ENCODE assay signal across 9 cellular contexts in the genomic region with DNA sequence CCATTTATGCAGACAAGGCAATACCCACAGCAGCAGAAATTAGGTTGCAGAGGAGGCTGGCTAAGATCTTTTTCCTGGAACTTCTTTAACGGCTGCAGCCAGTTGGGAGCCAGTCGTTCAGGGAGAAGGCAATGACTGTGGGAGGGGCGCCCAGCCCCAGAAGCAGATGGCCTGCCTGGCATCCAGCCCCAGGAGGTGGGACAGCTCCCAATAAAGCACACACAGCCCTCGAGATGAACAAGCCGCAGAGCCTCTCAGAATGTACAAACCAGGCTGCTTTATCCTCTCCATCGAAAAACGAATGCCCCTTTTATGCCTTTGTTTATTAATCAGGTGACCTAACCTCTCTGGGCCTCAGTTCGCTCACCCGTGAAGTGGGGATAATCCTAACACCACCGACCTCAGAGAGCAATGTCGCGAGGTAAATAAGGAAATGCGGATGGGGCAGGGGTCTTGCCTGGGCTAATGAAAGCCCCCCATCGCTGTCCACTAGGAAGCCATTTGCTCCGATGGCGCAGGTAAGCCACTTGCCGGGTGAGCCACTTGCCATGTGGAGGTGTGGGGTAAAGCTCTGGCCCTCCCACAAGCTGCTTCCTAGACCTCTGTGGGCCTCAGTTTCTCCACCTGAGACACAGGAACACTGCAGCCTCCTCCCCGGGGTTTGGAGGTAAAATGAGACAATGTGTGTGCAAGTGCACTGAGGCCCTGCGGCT. TPM values are rescaled to one million over a fixed set of nuclear protein-coding genes. Genes with fewer than 3 reads are reported as not detected.
A peak's percentile ranks its signal among the peaks of the same experiment; 100 is the strongest.
DNase-seq lines count a peak whose midpoint lies in the region; ATAC-seq, FAIRE-seq and TF ChIP-seq lines count a peak whose summit lies in the region.
"Had no signal": no experiment of that assay in that cellular context is flagged by ENCODE, and none has a peak within 500 bp of the region (broad histone marks: within the 10 kb centered on the region; RNA-seq: fewer than 3 reads in every experiment).

No MANE protein-coding gene starts in this region.

- peaks cover 39% of the 10 kb centered on the region for H3K4me1 ChIP-seq in GM23248 (ENCODE audit: insufficient read depth)
- H3K4me1 ChIP-seq in right atrium auricular region = peaks cover 0 to 68% of the 10 kb centered on the region in 2 donors
- H3K4me1 ChIP-seq in small intestine (ENCODE audit: control insufficient read depth in 2 of 2, insufficient read depth in 1 of 2, low read depth in 1 of 2, low read length in 1 of 2) = peaks cover 7 to 8% of the 10 kb centered on the region in 2 donors
- peaks cover 11% of the 10 kb centered on the region for H3K4me1 ChIP-seq in PC-3 (ENCODE audit: insufficient read depth, low read length)

- H3K27me3 ChIP-seq in GM23248 (replicated peaks; ENCODE audit: insufficient read depth) (no peaks in the 10 kb centered on the region), right atrium auricular region (no peaks in the 10 kb centered on the region), small intestine (ENCODE audit: control insufficient read depth in 2 of 2, insufficient read depth in 2 of 2, low read length in 2 of 2) (no peaks in the 10 kb centered on the region), PC-3 (ENCODE audit: low read length) (no peaks in the 10 kb centered on the region)

- no peaks in the 10 kb centered on the region for H3K9me3 ChIP-seq in GM23248 (ENCODE audit: low read depth)
- H3K9me3 ChIP-seq in right atrium auricular region = no peaks in the 10 kb centered on the region
- no peaks in the 10 kb centered on the region for H3K9me3 ChIP-seq in small intestine (ENCODE audit: control insufficient read depth, low read depth)
- no peaks in the 10 kb centered on the region for H3K9me3 ChIP-seq in PC-3 (ENCODE audit: low read length)

- peaks cover 67% of the 10 kb centered on the region for H3K79me2 ChIP-seq in GM23248 (ENCODE audit: insufficient read depth)
- H3K79me2 ChIP-seq in PC-3 (ENCODE audit: low read length) = peaks cover 15% of the 10 kb centered on the region; the same call in 1 of the 2 replicates

- peaks cover 18% of the 10 kb centered on the region for H3F3A ChIP-seq in GM23248 (ENCODE audit: insufficient read depth)
- H3F3A ChIP-seq in PC-3 (ENCODE audit: low read length, unreplicated experiment) = no peaks in the 10 kb centered on the region

- H2AFZ ChIP-seq in GM23248 = no peak overlapping the region
- no peak overlapping the region for H2AFZ ChIP-seq in PC-3 (ENCODE audit: low read length)

- in situ Hi-C loops in GM23248 (cut with MboI) = no loop called here

- H3K27ac ChIP-seq in GM23248 (no peak overlapping the region), right atrium auricular region (peak overlapping the region; percentile 72), small intestine (ENCODE audit: low read depth in 1 of 2, low read length in 1 of 2) (peak overlapping the region in 1 of 2 donors; percentile 74), PC-3 (ENCODE audit: low read length) (no peak overlapping the region)
- H3K27ac ChIP-seq: epithelial cell of prostate had no signal

- no TSS peak for BruUV-seq in PC-3 (replicated peaks; lab: Mats Ljungman, UMichigan)

- DNase-seq in GM23248 (peak; percentile 48), SHP77 treated with DMSO at 0.1 percent for 48 hours (lab: John Stamatoyannopoulos, UW) (peak; percentile 63), right atrium auricular region (ENCODE audit: low spot score) (peak; percentile 78), small intestine (peak; percentile 67), PC-3 (no peak), iPS-NIHi7 (ENCODE audit: extremely low spot score) (no peak), NCI-H748 treated with DMSO at 0.1 percent for 48 hours (lab: John Stamatoyannopoulos, UW) (no peak)

- intact Hi-C loops in PC-3 (cut with micrococcal nuclease) = no loop called here

- H4K20me1 ChIP-seq in GM23248 (ENCODE audit: insufficient read depth) = no peaks in the 10 kb centered on the region
- H4K20me1 ChIP-seq in PC-3 (ENCODE audit: low read length) = no peaks in the 10 kb centered on the region

- H3K4me3 ChIP-seq in GM23248 = no peak overlapping the region
- H3K4me3 ChIP-seq in right atrium auricular region = no peak overlapping the region
- H3K4me3 ChIP-seq in small intestine (ENCODE audit: low read depth in 1 of 2, low read length in 2 of 2) = no peak overlapping the region
- no peak overlapping the region for H3K4me3 ChIP-seq in PC-3 (ENCODE audit: low read length)

- POLR2A ChIA-PET in PC-3 (lab: Charles Lee; ENCODE audit: unreplicated experiment) = no interaction called here

- CTCF ChIA-PET in PC-3 (lab: Charles Lee) = no interaction called here

- 56 to 59% methylated on average over 19 of the region's 19 CpGs for WGBS in GM23248 (ENCODE audit: low coverage in 1 of 2, low lambda C conversion rate in 2 of 2, missing lambda C conversion rate in 2 of 2), 2 experiments
- 41 to 53% (median 48%) methylated on average over 19 of the region's 19 CpGs for WGBS in small intestine, 3 donors

- no peak overlapping the region for H3K9ac ChIP-seq in GM23248
- H3K9ac ChIP-seq in PC-3 (ENCODE audit: low read length) = no peak overlapping the region

- ATAC-seq in PC-3 = no peak
- no peak for ATAC-seq in GM18867 (IDR thresholded peaks at IDR 0.05; ENCODE audit: unreplicated experiment)

- FAIRE-seq in small intestine (lab: Jason Lieb, UNC) = no peak

- no peak overlapping the region for H3K4me2 ChIP-seq in GM23248 (ENCODE audit: unreplicated experiment)
- no peak overlapping the region for H3K4me2 ChIP-seq in PC-3 (ENCODE audit: low read length)

- TF ChIP-seq CTCF in right atrium auricular region (IDR thresholded peaks at IDR 0.05) = no peak
- no peak for TF ChIP-seq CTCF in PC-3 (conservative IDR thresholded peaks at IDR 0.05; ENCODE audit: low read depth, low read length)

- H3K36me3 ChIP-seq in GM23248 (ENCODE audit: low read depth) (no peaks in the 10 kb centered on the region), right atrium auricular region (no peaks in the 10 kb centered on the region), small intestine (ENCODE audit: control insufficient read depth in 2 of 2, insufficient read depth in 2 of 2, low read length in 2 of 2) (no peaks in the 10 kb centered on the region), PC-3 (ENCODE audit: low read depth, low read length) (no peaks in the 10 kb centered on the region)

- H3K9me2 ChIP-seq in GM23248 (ENCODE audit: insufficient read depth) (no peaks in the 10 kb centered on the region), PC-3 (replicated peaks; ENCODE audit: low read length) (no peaks in the 10 kb centered on the region)

RNA-seq across cellular contexts. Expression of gene MGLL, which starts 35.8 kb away (rescaled TPM):
- 58.7 and 59.2 TPM in 2 replicates for total RNA-seq in GM23248 (2014; rRNA removed; shearing (Covaris generic))
- polyA plus RNA-seq in GM23248 (2016; fragmentation: Nextera tagmentation; extraction: Ambion mirVana) (184 and 194 TPM in 2 replicates), small intestine (10 to 100 TPM; 42.4 to 47.2 (median 43.8) TPM)
- total RNA-seq in right atrium auricular region (10 to 100 TPM; 36.3 to 46.4 TPM), PC-3 (2014; rRNA removed) (38.7 and 40.1 TPM in 2 replicates)

Comparison
In these comparisons a context has a peak if more than half of its experiments do, and no peak if none do; other contexts are left out.
1. DNase-seq: peak in GM23248 (single experiment), SHP77 treated with DMSO at 0.1 percent for 48 hours (single experiment), right atrium auricular region (single experiment) and small intestine (single experiment); none in PC-3 (single experiment), iPS-NIHi7 (single experiment) and NCI-H748 treated with DMSO at 0.1 percent for 48 hours (single experiment).
2. H3K27ac ChIP-seq: peak in right atrium auricular region (2 of 2); none in GM23248 (single experiment) and PC-3 (single experiment).